ENCODE assay signal across 13 cellular contexts in genomic region chr11:67023957-67024353, GRCh38. TPM values are rescaled to one million over a fixed set of nuclear protein-coding genes. Genes with fewer than 3 reads are reported as not detected.
DNase-seq lines count a peak whose midpoint lies in the region; ATAC-seq, FAIRE-seq and TF ChIP-seq lines count a peak whose summit lies in the region.
"Had no signal": no experiment of that assay in that cellular context is flagged by ENCODE, and none has a peak within 500 bp of the region (broad histone marks: within the 10 kb centered on the region; RNA-seq: fewer than 3 reads in every experiment).

No MANE protein-coding gene starts in this region.

- H3K23me2 ChIP-seq in H1 (ENCODE audit: low read depth, low read length), result peaks cover 7% of the 10 kb centered on the region

- H3K27ac Mint-ChIP-seq in CD4-positive, alpha-beta T cell, result no peak overlapping the region

- no peak overlapping the region for H3K9ac ChIP-seq in MM.1S (ENCODE audit: low read length)
- H3K9ac ChIP-seq in H1 (replicated peaks in 1 of 4; ENCODE audit: extremely low read depth in 1 of 4, low read depth in 3 of 4, low read length in 3 of 4), result no peak overlapping the region

- H3K27me3 ChIP-seq in CD4-positive, alpha-beta T cell (ENCODE audit: control insufficient read depth, insufficient read depth, low read length), result peaks cover 26% of the 10 kb centered on the region
- H3K27me3 ChIP-seq in MM.1S (replicated peaks; ENCODE audit: insufficient read depth, low read length) (peaks cover 65% of the 10 kb centered on the region), H1 (replicated peaks in 1 of 4; ENCODE audit: control insufficient read depth in 3 of 4, extremely low read depth in 1 of 4, insufficient read depth in 3 of 4, low read length in 3 of 4) (peaks cover 24 to 37% (median 29%) of the 10 kb centered on the region in 4 experiments), osteoblast (ENCODE audit: insufficient read depth, low read length) (no peaks in the 10 kb centered on the region)

- H3K36me3 ChIP-seq in MM.1S (replicated peaks; ENCODE audit: insufficient read depth, low read length) (no peaks in the 10 kb centered on the region), H1 (ENCODE audit: control insufficient read depth in 2 of 4, insufficient read depth in 4 of 4, low read length in 3 of 4) (no peaks in the 10 kb centered on the region), osteoblast (ENCODE audit: insufficient read depth, low read length) (no peaks in the 10 kb centered on the region)

- H2BK15ac ChIP-seq in H1 (ENCODE audit: low read length), result no peak overlapping the region

- no peaks in the 10 kb centered on the region for H3K79me2 ChIP-seq in MM.1S (ENCODE audit: low read length)
- H3K79me2 ChIP-seq in H1 (ENCODE audit: control insufficient read depth in 1 of 2, insufficient read depth in 2 of 2, low read length in 2 of 2), result no peaks in the 10 kb centered on the region
- H3K79me2 ChIP-seq in osteoblast (ENCODE audit: insufficient read depth, low read length), result no peaks in the 10 kb centered on the region

- no peaks in the 10 kb centered on the region for H3F3A ChIP-seq in MM.1S (ENCODE audit: insufficient read depth, low read length)

- H3K9me3 ChIP-seq in CD4-positive, alpha-beta T cell (ENCODE audit: control insufficient read depth, low read length), result no peaks in the 10 kb centered on the region
- no peaks in the 10 kb centered on the region for H3K9me3 ChIP-seq in MM.1S (replicated peaks; ENCODE audit: insufficient read depth, low read length)
- H3K9me3 ChIP-seq in H1 (ENCODE audit: insufficient read depth in 2 of 2, low read depth in 1 of 2, low read length in 1 of 2), result peaks cover 3 to 4% of the 10 kb centered on the region in 2 experiments; a peak in 2 of 4 replicates
- no peaks in the 10 kb centered on the region for H3K9me3 ChIP-seq in osteoblast (ENCODE audit: low read depth, low read length)

- no peak for TF ChIP-seq CTCF in CD4-positive, alpha-beta T cell (IDR thresholded peaks at IDR 0.05)
- TF ChIP-seq CTCF in MM.1S (IDR thresholded peaks at IDR 0.05; ENCODE audit: low read length) (no peak), H1 (IDR thresholded peaks at IDR 0.05; ENCODE audit: control extremely low read depth in 1 of 3, insufficient read depth in 1 of 3, low read depth in 1 of 3, low read length in 3 of 3) (no peak), osteoblast (IDR thresholded peaks at IDR 0.05; ENCODE audit: extremely low read depth, low read depth, low read length) (no peak)

- FAIRE-seq in H1 (lab: Jason Lieb, UNC), result no peak

- no peak for TF ChIP-seq EP300 in H1 (IDR thresholded peaks at IDR 0.05; ENCODE audit: borderline replicate concordance in 1 of 2, low read depth in 2 of 2, low read length in 2 of 2)

- H4K8ac ChIP-seq in H1 (ENCODE audit: extremely low read depth, insufficient read depth, low read length), result no peak overlapping the region

- no peaks in the 10 kb centered on the region for H3K9me3 Mint-ChIP-seq in CD4-positive, alpha-beta T cell

- no peak overlapping the region for H3K4me3 ChIP-seq in MM.1S (ENCODE audit: low read length)
- peak overlapping the region in 3 of 4 experiments; percentile 36 to 63 (median 49); a peak in 5 of 8 replicates for H3K4me3 ChIP-seq in H1 (ENCODE audit: extremely low read depth in 1 of 4, insufficient read depth in 2 of 4, low read depth in 3 of 4, low read length in 4 of 4)
- peak overlapping the region; percentile 72 for H3K4me3 ChIP-seq in osteoblast (ENCODE audit: insufficient read depth, low read length)

- H3K4me1 ChIP-seq in MM.1S (ENCODE audit: low read length) (peaks cover 17% of the 10 kb centered on the region), H1 (replicated peaks in 1 of 4; ENCODE audit: control insufficient read depth in 3 of 4, insufficient read depth in 4 of 4, low read length in 3 of 4) (peaks cover 2 to 9% (median 7%) of the 10 kb centered on the region in 4 experiments; a peak in 6 of 7 replicates), osteoblast (ENCODE audit: insufficient read depth, low read length) (peaks cover 26% of the 10 kb centered on the region)

- no peak overlapping the region for H3K23ac ChIP-seq in H1 (ENCODE audit: insufficient read length)

- CTCF ChIA-PET in CD4-positive, alpha-beta T cell (lab: Charles Lee), result no interaction called here
- CTCF ChIA-PET in H1 (lab: Charles Lee; ENCODE audit: partially characterized antibody), result interaction anchor here (0.6 to 4.3 kb wide), 6 partner anchors 14 to 204 kb away, joined by 3 to 32 read pairs (median 4); partner anchors contain the start of gene C11orf86

- no peak overlapping the region for H4K5ac ChIP-seq in H1 (ENCODE audit: insufficient read length, low read depth, low read length)

- no peak overlapping the region for H3K56ac ChIP-seq in H1 (replicated peaks; ENCODE audit: insufficient read length, low read depth, low read length)

- no peak for TF ChIP-seq POLR2A in H1 (IDR thresholded peaks at IDR 0.05; ENCODE audit: control extremely low read depth in 1 of 2, low read depth in 2 of 2, low read length in 2 of 2)

- peaks cover 32% of the 10 kb centered on the region for H3K4me1 Mint-ChIP-seq in CD4-positive, alpha-beta T cell (ENCODE audit: low read depth)

- H2BK20ac ChIP-seq in H1 (ENCODE audit: low read length), result no peak overlapping the region

- H4K91ac ChIP-seq in H1 (replicated peaks; ENCODE audit: insufficient read length, low read length), result no peak overlapping the region

- H3K27me3 Mint-ChIP-seq in CD4-positive, alpha-beta T cell, result peaks cover 56% of the 10 kb centered on the region

- no peaks in the 10 kb centered on the region for H3K9me2 ChIP-seq in MM.1S (replicated peaks; ENCODE audit: insufficient read depth, low read length)

- H3K36me3 Mint-ChIP-seq in CD4-positive, alpha-beta T cell (ENCODE audit: low read depth), result no peaks in the 10 kb centered on the region

- intact Hi-C loops in CD4-positive, alpha-beta T cell (cut with DNase I, micrococcal nuclease), result no loop called here

- H2BK120ac ChIP-seq in H1 (replicated peaks; ENCODE audit: low read depth, low read length), result no peak overlapping the region

- 60% methylated on average over 5 of the region's 6 CpGs; no CpG with 5 or more reads in 1 of the 2 experiments for whole genome bisulfite sequencing in H1 (ENCODE audit: extremely low coverage in 1 of 2, insufficient coverage in 1 of 2, insufficient read length in 1 of 2, insufficient replicate concordance in 2 of 2, low coverage in 1 of 2, low lambda C conversion rate in 2 of 2, missing lambda C conversion rate in 1 of 2), 2 experiments

- H3K4me2 ChIP-seq in MM.1S (ENCODE audit: low read depth, low read length) (peak overlapping the region; percentile 33; the same call in 1 of the 2 replicates), H1 (ENCODE audit: insufficient read depth in 1 of 2, low read depth in 2 of 2, low read length in 2 of 2) (peak overlapping the region; percentile 92 to 96), osteoblast (ENCODE audit: insufficient read depth, low read length) (peak overlapping the region; percentile 76)

- H4K20me1 ChIP-seq in MM.1S (ENCODE audit: insufficient read depth, low read length) (no peaks in the 10 kb centered on the region), H1 (replicated peaks in 1 of 2; ENCODE audit: control insufficient read depth in 1 of 2, insufficient read depth in 2 of 2, low read length in 2 of 2) (peaks cover 0 to 5% of the 10 kb centered on the region in 2 experiments), osteoblast (ENCODE audit: insufficient read depth, low read length) (no peaks in the 10 kb centered on the region)

- no peak overlapping the region for H2BK12ac ChIP-seq in H1 (ENCODE audit: low read depth, low read length)

- H3K14ac ChIP-seq in H1 (ENCODE audit: insufficient read length), result no peak overlapping the region

- no peak overlapping the region for H2AFZ ChIP-seq in MM.1S (ENCODE audit: low read length)
- H2AFZ ChIP-seq in H1 (ENCODE audit: low read length), result no peak overlapping the region
- H2AFZ ChIP-seq in osteoblast (ENCODE audit: low read length), result peak overlapping the region; percentile 27

- H3K4me3 Mint-ChIP-seq in CD4-positive, alpha-beta T cell, result peak overlapping the region; percentile 82

- H3K18ac ChIP-seq in H1 (ENCODE audit: extremely low read depth, low read length), result no peak overlapping the region

- H3K27ac ChIP-seq in CD4-positive, alpha-beta T cell (ENCODE audit: low read depth, low read length), result no peak overlapping the region
- H3K27ac ChIP-seq in MM.1S (ENCODE audit: low read length) (no peak overlapping the region), H1 (ENCODE audit: low read depth, low read length) (no peak overlapping the region), osteoblast (ENCODE audit: low read depth, low read length) (no peak overlapping the region), caudate nucleus (ENCODE audit: low read depth, low read length) (no peak overlapping the region)
- H3K27ac ChIP-seq: foreskin keratinocyte had no signal

- no peak for TF ChIP-seq RAD21 in H1 (IDR thresholded peaks at IDR 0.05 in 1 of 2, conservative IDR thresholded peaks at IDR 0.05 in 1 of 2; ENCODE audit: low read depth in 2 of 2, low read length in 2 of 2)

- H2AK5ac ChIP-seq in H1 (ENCODE audit: low read depth, low read length), result no peak overlapping the region

- H2BK5ac ChIP-seq in H1 (ENCODE audit: low read depth, low read length), result no peak overlapping the region

- H3K4ac ChIP-seq in H1 (replicated peaks; ENCODE audit: insufficient read length, low read depth, low read length), result no peak overlapping the region

- H3K79me1 ChIP-seq in H1 (ENCODE audit: low read depth, low read length), result no peaks in the 10 kb centered on the region; the same call in 1 of the 2 replicates

- POLR2A ChIA-PET in CD4-positive, alpha-beta T cell (lab: Charles Lee), result interaction anchor here (0.6 kb wide), 2 partner anchors 47 to 180 kb away, joined by 3 to 4 read pairs; partner anchors contain the start of gene RCE1
- POLR2A ChIA-PET in H1 (lab: Charles Lee; ENCODE audit: partially characterized antibody), result interaction anchor here (0.8 to 1.5 kb wide), 4 partner anchors 9 to 19 kb away, joined by 3 to 6 read pairs (median 3); no protein-coding TSS in a partner anchor

- no peak for DNase-seq in CD4-positive, alpha-beta T cell
- DNase-seq in MM.1S (no peak), H1 (ENCODE audit: low read depth in 1 of 2, low spot score in 2 of 2) (no peak), osteoblast (ENCODE audit: insufficient read length, low spot score, missing footprints) (peak; percentile 57), caudate nucleus (lab: John Stamatoyannopoulos, UW) (no peak), hippocampal formation (lab: John Stamatoyannopoulos, UW) (no peak)
- DNase-seq: foreskin keratinocyte, GOT3 had no signal

- no peak for ATAC-seq in CD4-positive, alpha-beta T cell (ENCODE audit: poor library complexity)
- ATAC-seq in GM18519 (IDR thresholded peaks at IDR 0.05; ENCODE audit: low FRiP score, unreplicated experiment) (no peak), GM21576 (IDR thresholded peaks at IDR 0.05; ENCODE audit: unreplicated experiment) (no peak)
- ATAC-seq: foreskin keratinocyte had no signal

RNA-seq across cellular contexts. Expression of gene SYT12, which starts 1.0 kb away (rescaled TPM):
- not detected for total RNA-seq in CD4-positive, alpha-beta T cell
- 2.8 and 3.3 TPM in 2 replicates for total RNA-seq in H1 (2021; fragmentation: NEBNext Ultra II Directional; extraction: Animal tissue kit (Norgen Biotek cat#: 25700))
- polyA plus RNA-seq in H1 (2011; rRNA removed), result 1.4 and 1.9 TPM in 2 replicates
- polyA plus RNA-seq in H1 (2011; cell fraction: cytosol; rRNA removed), result 2.3 TPM
- polyA plus RNA-seq in H1 (2011; cell fraction: nucleus; rRNA removed), result 3.6 TPM
- polyA plus RNA-seq in H1 (2012, experiment 1 of 2), result 1.5 to 3.5 TPM (median 2.3 TPM) in 4 replicates
- polyA plus RNA-seq in H1 (2012, experiment 2 of 2), result 1.3 TPM
- 1.9 TPM for polyA plus RNA-seq in H1 (2013, experiment 1 of 2)
- 1.7 TPM for polyA plus RNA-seq in H1 (2013, experiment 2 of 2)
- polyA minus RNA-seq in H1 (2011; rRNA and poly(A)+ RNA removed), result 1.7 and 2.9 TPM in 2 replicates
- polyA minus RNA-seq in H1 (2011; cell fraction: cytosol; rRNA and poly(A)+ RNA removed), result 2.6 TPM
- polyA minus RNA-seq in H1 (2011; cell fraction: nucleus; rRNA and poly(A)+ RNA removed), result 3.4 TPM
- 4.0 and 4.1 TPM in 2 replicates for total RNA-seq in osteoblast
- total RNA-seq: SK-MEL-5 had no signal

RNA-seq across cellular contexts. Expression of gene RHOD, which starts 32.7 kb away (rescaled TPM):
- total RNA-seq in CD4-positive, alpha-beta T cell, result not detected
- total RNA-seq in H1 (2021; fragmentation: NEBNext Ultra II Directional; extraction: Animal tissue kit (Norgen Biotek cat#: 25700)), result 10.5 and 12.1 TPM in 2 replicates
- 17.6 and 23.7 TPM in 2 replicates for polyA plus RNA-seq in H1 (2011; rRNA removed)
- 19.2 TPM for polyA plus RNA-seq in H1 (2011; cell fraction: cytosol; rRNA removed)
- polyA plus RNA-seq in H1 (2011; cell fraction: nucleus; rRNA removed), result 14.9 TPM
- 5.0 to 14.1 TPM (median 11.5 TPM) in 4 replicates for polyA plus RNA-seq in H1 (2012, experiment 1 of 2)
- polyA plus RNA-seq in H1 (2012, experiment 2 of 2), result 9.3 TPM
- polyA plus RNA-seq in H1 (2013, experiment 1 of 2), result 9.9 TPM
- polyA plus RNA-seq in H1 (2013, experiment 2 of 2), result 10.5 TPM
- 3.1 and 3.4 TPM in 2 replicates for polyA minus RNA-seq in H1 (2011; rRNA and poly(A)+ RNA removed)
- 5.1 TPM for polyA minus RNA-seq in H1 (2011; cell fraction: cytosol; rRNA and poly(A)+ RNA removed)
- polyA minus RNA-seq in H1 (2011; cell fraction: nucleus; rRNA and poly(A)+ RNA removed), result 3.1 TPM
- total RNA-seq in osteoblast, result 26.8 and 27.5 TPM in 2 replicates
- total RNA-seq: SK-MEL-5 had no signal

RNA-seq across cellular contexts. Expression of gene C11orf86, which starts 48.9 kb away (rescaled TPM):
- total RNA-seq in CD4-positive, alpha-beta T cell, result not detected
- total RNA-seq in H1 (2021; fragmentation: NEBNext Ultra II Directional; extraction: Animal tissue kit (Norgen Biotek cat#: 25700)), result 0.91 and 1.2 TPM in 2 replicates
- 0.97 and 1.6 TPM in 2 replicates for polyA plus RNA-seq in H1 (2011; rRNA removed)
- 0.79 TPM for polyA plus RNA-seq in H1 (2011; cell fraction: cytosol; rRNA removed)
- 1.2 TPM for polyA plus RNA-seq in H1 (2011; cell fraction: nucleus; rRNA removed)
- polyA plus RNA-seq in H1 (2012, experiment 1 of 2), result 0.30 to 0.62 TPM (median 0.58 TPM) in 4 replicates
- polyA plus RNA-seq in H1 (2012, experiment 2 of 2), result 0.77 TPM
- 0.28 TPM for polyA plus RNA-seq in H1 (2013, experiment 1 of 2)
- polyA plus RNA-seq in H1 (2013, experiment 2 of 2), result 0.22 TPM
- polyA minus RNA-seq in H1 (2011; rRNA and poly(A)+ RNA removed), result 0.39 and 0.44 TPM in 2 replicates
- not detected for polyA minus RNA-seq in H1 (2011; cell fraction: cytosol; rRNA and poly(A)+ RNA removed)
- 0.90 TPM for polyA minus RNA-seq in H1 (2011; cell fraction: nucleus; rRNA and poly(A)+ RNA removed)
- not detected in 2 replicates for total RNA-seq in osteoblast
- total RNA-seq: foreskin keratinocyte, mononuclear cell, SK-MEL-5, ureter had no signal
- polyA plus RNA-seq: foreskin keratinocyte had no signal

Comparison
In these comparisons a context has a peak if more than half of its experiments do, and no peak if none do; other contexts are left out.
1. H3K4me2 ChIP-seq: peak in every context shown above with its lines; median percentile 94 in H1; 76 in osteoblast; 33 in MM.1S.